8 cellular contexts compared by ENCODE assay signal in the genomic region with DNA sequence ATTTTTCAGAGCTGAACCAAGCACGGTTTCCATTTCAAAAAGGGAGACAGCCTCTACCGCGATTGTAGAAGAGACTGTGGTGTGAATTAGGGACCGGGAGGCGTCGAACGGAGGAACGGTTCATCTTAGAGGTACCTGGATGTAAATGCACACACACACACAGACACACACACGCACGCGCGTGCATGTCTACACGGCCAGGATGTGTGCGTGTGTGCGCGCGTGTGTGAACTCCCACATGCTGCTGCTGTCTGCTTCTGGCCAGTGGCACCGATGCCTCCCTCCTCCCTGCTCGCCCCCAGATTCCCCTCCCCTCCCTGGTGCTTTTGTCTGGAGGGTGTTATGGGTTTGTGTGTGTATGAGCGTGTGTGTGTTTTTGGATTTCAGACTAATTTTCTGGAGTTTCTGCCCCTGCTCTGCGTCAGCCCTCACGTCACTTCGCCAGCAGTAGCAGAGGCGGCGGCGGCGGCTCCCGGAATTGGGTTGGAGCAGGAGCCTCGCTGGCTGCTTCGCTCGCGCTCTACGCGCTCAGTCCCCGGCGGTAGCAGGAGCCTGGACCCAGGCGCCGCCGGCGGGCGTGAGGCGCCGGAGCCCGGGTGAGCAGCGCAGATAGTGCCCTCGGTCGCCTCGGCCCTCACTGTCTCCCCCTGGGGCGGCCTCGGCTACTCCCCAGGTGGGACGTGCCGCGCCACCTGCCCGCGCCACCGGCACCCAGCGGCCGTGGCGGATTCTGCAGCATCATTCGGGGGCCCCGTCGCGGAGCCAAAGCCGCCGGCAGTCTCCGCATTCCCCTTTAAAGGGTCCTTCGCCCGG. TPM values are rescaled to one million over a fixed set of nuclear protein-coding genes. Genes with fewer than 3 reads are reported as not detected.
DNase-seq lines count a peak whose midpoint lies in the region; ATAC-seq lines count a peak whose summit lies in the region.

A gene (plus strand): TSS at position 437 of the 813 bp plus-strand sequence. CDS start 1,020 bp downstream, outside the sequence.

- peak within 1 kb of the TSS; percentile 96 for H3K27ac ChIP-seq in cingulate gyrus (ENCODE audit: low read depth, low read length)

- intact Hi-C loops in left colon (cut with DNase I, micrococcal nuclease) = no loop called here

- peak within 1 kb of the TSS; percentile 54 for H3K4me3 Mint-ChIP-seq in stimulated activated memory B cell treated with anti-CD40 and anti-IgM and Interleukin-4, amounts not matched to agents 10 μg/mL and 1 μg/mL and 100 μg/mL, for 72 hours

- H3K36me3 Mint-ChIP-seq in stimulated activated memory B cell treated with anti-CD40 and anti-IgM and Interleukin-4, amounts not matched to agents 10 μg/mL and 1 μg/mL and 100 μg/mL, for 72 hours = no peaks in the 10 kb centered on the region

- H3K4me1 Mint-ChIP-seq in stimulated activated memory B cell treated with anti-CD40 and anti-IgM and Interleukin-4, amounts not matched to agents 10 μg/mL and 1 μg/mL and 100 μg/mL, for 72 hours = peaks cover 13% of the 10 kb centered on the region

- peaks cover 3% of the 10 kb centered on the region for H3K9me3 Mint-ChIP-seq in stimulated activated memory B cell treated with anti-CD40 and anti-IgM and Interleukin-4, amounts not matched to agents 10 μg/mL and 1 μg/mL and 100 μg/mL, for 72 hours

- DNase-seq in stimulated activated CD4-positive, alpha-beta T cell treated with anti-CD3 and anti-CD28 coated beads, Interleukin-15, amount 100 ng/mL, for 24 hours = peak; percentile 32
- DNase-seq in stimulated activated CD4-positive, alpha-beta T cell treated with anti-CD3 and anti-CD28 coated beads, Interleukin-4, amount 100 ng/mL, for 4 hours = no peak
- DNase-seq in NCI-H69 (lab: John Stamatoyannopoulos, UW) = peak; percentile 79
- DNase-seq in left colon = peak in 1 of 2 donors; percentile 26
- no peak for DNase-seq in effector CD4-positive, alpha-beta T cell

- peaks cover 68% of the 10 kb centered on the region for H3K27me3 Mint-ChIP-seq in stimulated activated memory B cell treated with anti-CD40 and anti-IgM and Interleukin-4, amounts not matched to agents 10 μg/mL and 1 μg/mL and 100 μg/mL, for 72 hours

- ATAC-seq in left colon (peak; percentile 48), GM18858 (IDR thresholded peaks at IDR 0.05; ENCODE audit: unreplicated experiment) (no peak)
- peak; percentile 25 for ATAC-seq in stimulated activated memory B cell treated with anti-CD40 and anti-IgM and Interleukin-4, amounts not matched to agents 10 μg/mL and 1 μg/mL and 100 μg/mL, for 72 hours

- no peak within 1 kb of the TSS for H3K27ac Mint-ChIP-seq in stimulated activated memory B cell treated with anti-CD40 and anti-IgM and Interleukin-4, amounts not matched to agents 10 μg/mL and 1 μg/mL and 100 μg/mL, for 72 hours

RNA-seq across cellular contexts. Expression of the gene that starts here (rescaled TPM):
- 1 to 10 TPM; 2.5 to 5.7 TPM for total RNA-seq in left colon

Comparison
In these comparisons a context has a peak if more than half of its experiments do, and no peak if none do; other contexts are left out.
1. DNase-seq: peak in stimulated activated CD4-positive, alpha-beta T cell treated with anti-CD3 and anti-CD28 coated beads, Interleukin-15, amount 100 ng/mL, for 24 hours (single experiment) and NCI-H69 (single experiment); none in stimulated activated CD4-positive, alpha-beta T cell treated with anti-CD3 and anti-CD28 coated beads, Interleukin-4, amount 100 ng/mL, for 4 hours (0 of 2) and effector CD4-positive, alpha-beta T cell (single experiment).